ENCODE assay signal across 1 cellular context in the genomic region with DNA sequence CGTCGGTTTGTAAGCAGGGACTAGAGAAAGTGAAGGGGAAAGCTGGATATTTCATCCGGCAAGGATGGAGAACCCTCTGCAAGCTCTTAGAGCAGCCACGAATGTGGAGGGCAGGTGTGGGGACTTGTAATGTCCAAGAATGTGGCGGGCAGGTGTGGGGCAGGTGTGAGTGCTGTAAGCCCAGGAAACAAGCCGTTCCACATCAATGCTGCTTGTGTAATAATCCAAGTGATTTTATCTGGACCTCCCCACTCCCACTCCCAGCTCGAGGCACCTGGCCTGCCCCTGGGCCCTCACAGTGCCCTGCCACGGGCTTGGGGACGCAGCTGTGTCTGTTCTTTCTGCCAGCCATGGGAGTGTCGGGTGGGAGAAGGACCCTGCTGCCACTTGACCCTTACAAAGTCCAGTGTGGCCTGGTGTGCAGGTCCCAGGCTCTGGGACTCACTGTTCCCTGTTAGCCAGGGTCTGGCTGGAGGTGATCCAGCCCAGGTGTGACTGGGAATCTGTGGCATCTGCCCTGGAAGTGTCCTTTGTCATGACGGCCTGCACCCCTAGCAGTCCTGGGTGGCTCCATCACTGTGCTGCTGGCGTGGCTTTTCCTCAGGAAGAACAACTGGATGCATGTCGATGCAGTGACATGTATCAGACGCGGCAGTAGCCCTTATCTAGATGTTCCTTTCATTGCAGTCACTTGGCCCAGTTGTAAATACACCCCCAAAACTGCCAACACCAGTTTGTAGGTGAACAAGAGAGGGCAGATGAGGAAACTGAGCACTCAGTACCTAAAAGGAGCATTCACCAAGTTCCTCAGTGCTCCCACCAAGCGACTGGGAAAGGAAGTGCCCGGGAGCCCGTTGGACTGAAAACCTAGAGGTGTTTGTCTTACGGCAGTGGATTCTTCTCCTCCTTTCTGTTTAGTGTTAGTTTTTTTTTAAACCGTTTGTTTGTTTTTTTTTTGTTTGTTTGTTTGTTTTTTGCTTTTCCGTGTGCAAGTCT.
TF ChIP-seq lines count a peak whose summit lies in the region.

No MANE protein-coding gene starts in this region.

TF ChIP-seq in HepG2, 621 proteins besides CTCF, POLR2A, EP300 and RAD21 (continued from another document):
- TF ChIP-seq, protein P1, sequence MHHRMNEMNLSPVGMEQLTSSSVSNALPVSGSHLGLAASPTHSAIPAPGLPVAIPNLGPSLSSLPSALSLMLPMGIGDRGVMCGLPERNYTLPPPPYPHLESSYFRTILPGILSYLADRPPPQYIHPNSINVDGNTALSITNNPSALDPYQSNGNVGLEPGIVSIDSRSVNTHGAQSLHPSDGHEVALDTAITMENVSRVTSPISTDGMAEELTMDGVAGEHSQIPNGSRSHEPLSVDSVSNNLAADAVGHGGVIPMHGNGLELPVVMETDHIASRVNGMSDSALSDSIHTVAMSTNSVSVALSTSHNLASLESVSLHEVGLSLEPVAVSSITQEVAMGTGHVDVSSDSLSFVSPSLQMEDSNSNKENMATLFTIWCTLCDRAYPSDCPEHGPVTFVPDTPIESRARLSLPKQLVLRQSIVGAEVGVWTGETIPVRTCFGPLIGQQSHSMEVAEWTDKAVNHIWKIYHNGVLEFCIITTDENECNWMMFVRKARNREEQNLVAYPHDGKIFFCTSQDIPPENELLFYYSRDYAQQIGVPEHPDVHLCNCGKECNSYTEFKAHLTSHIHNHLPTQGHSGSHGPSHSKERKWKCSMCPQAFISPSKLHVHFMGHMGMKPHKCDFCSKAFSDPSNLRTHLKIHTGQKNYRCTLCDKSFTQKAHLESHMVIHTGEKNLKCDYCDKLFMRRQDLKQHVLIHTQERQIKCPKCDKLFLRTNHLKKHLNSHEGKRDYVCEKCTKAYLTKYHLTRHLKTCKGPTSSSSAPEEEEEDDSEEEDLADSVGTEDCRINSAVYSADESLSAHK (CRISPR knock-in tag; IDR thresholded peaks at IDR 0.05; ENCODE audit: borderline replicate concordance) = no peak
- TF ChIP-seq ZNF205 (CRISPR knock-in tag; IDR thresholded peaks at IDR 0.05) = peak; percentile 97
